In the genomic region with DNA sequence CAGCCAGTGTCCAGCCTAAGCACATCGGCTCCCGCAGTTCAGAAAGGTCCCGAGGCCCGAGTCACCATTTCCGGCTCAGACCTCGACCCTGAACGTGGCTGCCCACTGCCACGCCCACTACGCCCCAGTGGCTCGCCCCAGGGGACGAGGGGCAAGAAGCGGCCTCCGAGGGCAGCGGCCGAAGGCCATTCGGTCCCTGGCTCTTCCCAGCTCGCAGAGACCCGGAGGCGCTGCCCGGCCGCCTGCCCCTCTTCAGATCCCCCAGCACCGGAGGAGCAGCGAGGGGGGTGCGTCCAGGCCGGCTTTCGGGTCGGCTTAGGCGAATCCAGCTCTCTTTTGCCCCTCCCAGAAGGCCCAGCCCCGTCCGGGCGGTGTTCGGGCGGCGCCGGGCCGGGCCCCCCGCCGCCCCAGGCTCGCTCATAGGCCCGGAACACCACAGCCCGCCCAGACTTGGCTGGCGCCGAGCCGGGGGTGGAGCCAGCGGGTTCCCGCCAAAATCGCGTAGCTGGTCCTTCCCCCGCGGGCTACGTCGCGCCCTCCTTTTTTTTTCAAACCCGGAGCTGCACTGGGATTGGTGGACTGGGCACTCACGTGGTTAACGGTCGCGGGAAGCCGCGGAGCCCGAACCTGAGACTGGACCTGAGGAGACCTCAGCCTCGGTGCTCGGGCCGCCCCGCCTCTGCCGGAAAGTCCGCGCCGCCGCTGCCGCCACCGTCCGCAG, we compare ENCODE assay signal across 8 cellular contexts. TPM values are rescaled to one million over a fixed set of nuclear protein-coding genes. Genes with fewer than 3 reads are reported as not detected.
A peak's percentile ranks its signal among the peaks of the same experiment; 100 is the strongest.
DNase-seq lines count a peak whose midpoint lies in the region; ATAC-seq and TF ChIP-seq lines count a peak whose summit lies in the region.

A gene (plus strand): TSS at position 617 of the 721 bp plus-strand sequence. CDS start 264 bp downstream, outside the sequence.

- no peaks in the 10 kb centered on the region for H4K20me1 ChIP-seq in hepatocyte (ENCODE audit: insufficient read depth, poor library complexity, severe bottlenecking)

- intact Hi-C loops in aorta (cut with DNase I), result loop anchor here in 1 of 2 donors (2.0 to 5.0 kb wide), 3 partner anchors 40 to 112 kb away; a partner anchor contains a TSS

- peaks cover 36% of the 10 kb centered on the region for H3K79me2 ChIP-seq in hepatocyte

- H3K27ac ChIP-seq in hepatocyte, result peak within 1 kb of the TSS; percentile 97
- peak within 1 kb of the TSS; percentile 89 to 93 for H3K27ac ChIP-seq in aorta (ENCODE audit: low read depth in 1 of 2, low read length in 2 of 2)

- H2AFZ ChIP-seq in hepatocyte, result peak within 1 kb of the TSS; percentile 15

- WGBS in hepatocyte (ENCODE audit: low lambda C conversion rate, missing lambda C conversion rate), result 1% methylated on average over 54 of the region's 73 CpGs
- 0% methylated on average over 63 to 73 of the region's 73 CpGs for whole genome bisulfite sequencing in aorta, 2 donors

- ATAC-seq in GM18517 (IDR thresholded peaks at IDR 0.05; ENCODE audit: unreplicated experiment) (peak; percentile 76), HG03039 (IDR thresholded peaks at IDR 0.05; ENCODE audit: unreplicated experiment) (peak; percentile 78), aorta (ENCODE audit: low FRiP score) (peak; percentile 97)

- H3K9me2 ChIP-seq in hepatocyte (replicated peaks; ENCODE audit: insufficient read depth), result no peaks in the 10 kb centered on the region

- H3K4me3 ChIP-seq in hepatocyte (peak within 1 kb of the TSS; percentile 22), aorta (ENCODE audit: low read length in 2 of 2) (peak within 1 kb of the TSS; percentile 73 to 98)

- H3K4me1 ChIP-seq in hepatocyte (ENCODE audit: insufficient read depth) (peaks cover 21% of the 10 kb centered on the region), aorta (ENCODE audit: control insufficient read depth in 1 of 2, insufficient read depth in 2 of 2, low read length in 2 of 2) (no peaks in the 10 kb centered on the region)

- DNase-seq in NCI-H2081 (lab: John Stamatoyannopoulos, UW) (peak; percentile 98), T-helper 9 cell (peak; percentile 91), astrocyte of the hippocampus (ENCODE audit: low read depth, low spot score) (peak; percentile 100), hepatocyte (ENCODE audit: low spot score) (peak; percentile 99), renal cortical epithelial cell (ENCODE audit: low read depth) (peak; percentile 94), aorta (peak; percentile 99)

- H3K9me3 ChIP-seq in hepatocyte (ENCODE audit: low read depth) (no peaks in the 10 kb centered on the region), aorta (ENCODE audit: control insufficient read depth, low read length) (no peaks in the 10 kb centered on the region)

- no peak for TF ChIP-seq CTCF in hepatocyte (IDR thresholded peaks at IDR 0.05; ENCODE audit: poor library complexity)

- H3K4me2 ChIP-seq in hepatocyte, result peak within 1 kb of the TSS; percentile 81

- no peaks in the 10 kb centered on the region for H3K36me3 ChIP-seq in hepatocyte (replicated peaks; ENCODE audit: insufficient read depth, low read depth)
- no peaks in the 10 kb centered on the region for H3K36me3 ChIP-seq in aorta (ENCODE audit: control insufficient read depth in 1 of 2, insufficient read depth in 2 of 2, low read length in 1 of 2)

- H3K27me3 ChIP-seq in hepatocyte (no peaks in the 10 kb centered on the region), aorta (ENCODE audit: control insufficient read depth in 1 of 2, insufficient read depth in 2 of 2, low read length in 1 of 2) (no peaks in the 10 kb centered on the region)

RNA-seq across cellular contexts. Expression of the gene that starts here (rescaled TPM):
- 91.0 and 101 TPM in 2 replicates for total RNA-seq in hepatocyte
- polyA plus RNA-seq in hepatocyte, result 71.3 and 79.2 TPM in 2 replicates
- 37.8 and 81.4 TPM in 2 replicates for total RNA-seq in renal cortical epithelial cell
- total RNA-seq in aorta, result 10 to 100 TPM; 19.5 to 41.3 TPM
- 10 to 100 TPM in 1 of 2 donors, 1 to 10 TPM in 1; 9.3 to 28.9 TPM for polyA plus RNA-seq in aorta

Comparison
In these comparisons a context has a peak if more than half of its experiments do, and no peak if none do; other contexts are left out.
1. Peak in every context shown above with its lines: DNase-seq, ATAC-seq, H3K4me3 ChIP-seq and H3K27ac ChIP-seq.